15 cellular contexts compared by ENCODE assay signal in genomic region chr11:89673380-89673779, GRCh38. TPM values are rescaled to one million over a fixed set of nuclear protein-coding genes. Genes with fewer than 3 reads are reported as not detected.
DNase-seq lines count a peak whose midpoint lies in the region; ATAC-seq, FAIRE-seq and TF ChIP-seq lines count a peak whose summit lies in the region.
"Not testable (repeated sequence)": the region's sequence is repeated elsewhere in the genome, so short reads cannot be mapped to it uniquely, and the experiment has no call there.
"Had no signal": no experiment of that assay in that cellular context is flagged by ENCODE, and none has a peak within 500 bp of the region (broad histone marks: within the 10 kb centered on the region; RNA-seq: fewer than 3 reads in every experiment).

No MANE protein-coding gene starts in this region.

- 5% methylated on average over 2 of the region's 2 CpGs for WGBS in A549 (ENCODE audit: missing lambda C conversion rate)

- TF ChIP-seq RAD21 in A549 (conservative IDR thresholded peaks at IDR 0.05 in 1 of 2, IDR thresholded peaks at IDR 0.05 in 1 of 2) = not testable (repeated sequence)

- TF ChIP-seq EP300 in A549 (IDR thresholded peaks at IDR 0.05) = not testable (repeated sequence)

- H3K4me1 ChIP-seq in A549 = not testable (repeated sequence)

- not testable (repeated sequence) for H3K9me3 ChIP-seq in A549

- not testable (repeated sequence) for TF ChIP-seq CTCF in A549 (IDR thresholded peaks at IDR 0.05); VCaP (conservative IDR thresholded peaks at IDR 0.05)

- TF ChIP-seq POLR2A in A549 (IDR thresholded peaks at IDR 0.05; ENCODE audit: low read length); GM12892 (IDR thresholded peaks at IDR 0.05; ENCODE audit: low read depth, low read length): not testable (repeated sequence)

- CTCF ChIA-PET in A549 (lab: Yijun Ruan, JAX) = not testable (repeated sequence)

- not testable (repeated sequence) for DNase-seq in A549 (ENCODE audit: low read depth in 1 of 2, low spot score in 1 of 2); GM12892 (ENCODE audit: insufficient read length); frontal cortex (ENCODE audit: low spot score in 2 of 2)
- DNase-seq in caudate nucleus (lab: John Stamatoyannopoulos, UW) (peak in 3 of 61 donors; percentile 2 to 9 (median 4)), left kidney (ENCODE audit: low read depth, low spot score) (peak; percentile 29), pons (ENCODE audit: low spot score) (peak; percentile 89)

- not testable (repeated sequence) for H3K27ac ChIP-seq in A549
- peak overlapping the region; percentile 89 for H3K27ac ChIP-seq in VCaP
- H3K27ac ChIP-seq in caudate nucleus (ENCODE audit: low read depth, low read length) = peak overlapping the region; percentile 67
- peak overlapping the region; percentile 92 for H3K27ac ChIP-seq in temporal lobe (ENCODE audit: low read depth, low read length)

- ATAC-seq in A549 = not testable (repeated sequence)

- peak; percentile 95 for FAIRE-seq in A549 (lab: Jason Lieb, UNC)
- peak; percentile 72 for FAIRE-seq in GM12892 (lab: Jason Lieb, UNC)
- FAIRE-seq in frontal cortex (lab: Jason Lieb, UNC) = peak; percentile 95

- POLR2A ChIA-PET in A549 (lab: Yijun Ruan, JAX) = not testable (repeated sequence)

- H3K4me3 ChIP-seq in A549 = not testable (repeated sequence)

- not testable (repeated sequence) for H3K4me2 ChIP-seq in A549

RNA-seq across cellular contexts. Expression of gene TRIM77, which starts 36.7 kb away (rescaled TPM):
- polyA plus RNA-seq in A549 (2011; rRNA removed) (not detected in 2 replicates), A549 (2017; fragmentation: RNase III; extraction: RNeasy Plus Mini Kit Qiagen cat#74134 plus additional on column Dnase treatment) (not detected in 3 replicates)
- not detected in 2 replicates for polyA plus RNA-seq in A549 (2012; cell fraction: cytosol; rRNA removed)
- polyA plus RNA-seq in A549 (2012; cell fraction: nucleus; rRNA removed) = not detected in 2 replicates
- polyA minus RNA-seq in A549 (2011; rRNA and poly(A)+ RNA removed) = not detected in 2 replicates
- polyA plus RNA-seq in GM12892 (2012; ENCODE audit: missing spikeins) = not detected
- total RNA-seq in frontal cortex (0.41 TPM), temporal lobe (not detected)
- total RNA-seq: A172; Caco-2; CD4-positive, alpha-beta T cell; H7; HFFc6; HT1080 had no signal
- polyA plus RNA-seq: BJ had no signal
